8 cellular contexts compared by ENCODE assay signal in genomic region chr12:52007158-52007921, GRCh38.
DNase-seq lines count a peak whose midpoint lies in the region; ATAC-seq lines count a peak whose summit lies in the region.

No MANE protein-coding gene starts in this region.

- H3K4me3 ChIP-seq in skin epidermis = peak overlapping the region; percentile 57 to 95 (median 67)

- H3K27ac Mint-ChIP-seq in activated naive CD4-positive, alpha-beta T cell treated with anti-CD3 and anti-CD28 coated beads, Interleukin-2, amount 10 ng/mL, durations not matched to agents 7 days and 5 days = peak overlapping the region; percentile 79

- H3K36me3 Mint-ChIP-seq in activated naive CD4-positive, alpha-beta T cell treated with anti-CD3 and anti-CD28 coated beads, Interleukin-2, amount 10 ng/mL, durations not matched to agents 7 days and 5 days = peaks cover 6% of the 10 kb centered on the region

- no peak for ATAC-seq in HG03354 (IDR thresholded peaks at IDR 0.05; ENCODE audit: poor library complexity, severe bottlenecking, unreplicated experiment)

- CTCF ChIA-PET in activated naive CD4-positive, alpha-beta T cell treated with anti-CD3 and anti-CD28 coated beads, Interleukin-2, amount 10 ng/mL, durations not matched to agents 7 days and 5 days (lab: Charles Lee) = interaction anchor here (1.2 to 11.6 kb wide), 3 partner anchors 12 to 86 kb away, joined by 3 to 196 read pairs (median 6); no protein-coding TSS in a partner anchor

- H3K4me3 Mint-ChIP-seq in activated naive CD4-positive, alpha-beta T cell treated with anti-CD3 and anti-CD28 coated beads, Interleukin-2, amount 10 ng/mL, durations not matched to agents 7 days and 5 days = peak overlapping the region; percentile 80

- H3K9me3 Mint-ChIP-seq in activated naive CD4-positive, alpha-beta T cell treated with anti-CD3 and anti-CD28 coated beads, Interleukin-2, amount 10 ng/mL, durations not matched to agents 7 days and 5 days = no peaks in the 10 kb centered on the region

- H3K27me3 Mint-ChIP-seq in activated naive CD4-positive, alpha-beta T cell treated with anti-CD3 and anti-CD28 coated beads, Interleukin-2, amount 10 ng/mL, durations not matched to agents 7 days and 5 days = peaks cover 68% of the 10 kb centered on the region

- peak overlapping the region; percentile 25 to 96 (median 86) for H3K27ac ChIP-seq in skin epidermis

- H3K4me1 Mint-ChIP-seq in activated naive CD4-positive, alpha-beta T cell treated with anti-CD3 and anti-CD28 coated beads, Interleukin-2, amount 10 ng/mL, durations not matched to agents 7 days and 5 days = peaks cover 26% of the 10 kb centered on the region

- DNase-seq in NCI-H82 (lab: John Stamatoyannopoulos, UW) = peak; percentile 50
- no peak for DNase-seq in NCI-H82 treated with DMSO at 0.1 percent for 48 hours (lab: John Stamatoyannopoulos, UW; ENCODE audit: unreplicated experiment)
- peak; percentile 66 for DNase-seq in activated naive CD4-positive, alpha-beta T cell treated with anti-CD3 and anti-CD28 coated beads, Interleukin-2, amount 10 ng/mL, durations not matched to agents 7 days and 5 days
- peak; percentile 30 for DNase-seq in hepatic stellate cell (ENCODE audit: low spot score)
- DNase-seq in dedifferentiated amniotic fluid mesenchymal stem cell (ENCODE audit: extremely low spot score) = no peak
- DNase-seq in hippocampal formation (lab: John Stamatoyannopoulos, UW) = no peak

Comparison
In these comparisons a context has a peak if more than half of its experiments do, and no peak if none do; other contexts are left out.
1. DNase-seq: peak in NCI-H82 (single experiment), activated naive CD4-positive, alpha-beta T cell treated with anti-CD3 and anti-CD28 coated beads, Interleukin-2, amount 10 ng/mL, durations not matched to agents 7 days and 5 days (single experiment) and hepatic stellate cell (single experiment); none in NCI-H82 treated with DMSO at 0.1 percent for 48 hours (single experiment), dedifferentiated amniotic fluid mesenchymal stem cell (single experiment) and hippocampal formation (0 of 2).